Comparison of ENCODE assay signal across 8 cellular contexts in genomic region chr6:5084787-5085637, GRCh38. TPM values are rescaled to one million over a fixed set of nuclear protein-coding genes. Genes with fewer than 3 reads are reported as not detected.
DNase-seq lines count a peak whose midpoint lies in the region; ATAC-seq and TF ChIP-seq lines count a peak whose summit lies in the region.

Gene PPP1R3G, plus strand, starts transcription at chr6:5085341. Its CDS starts 145 bp downstream, at chr6:5085486.

- intact Hi-C loops in ascending aorta (cut with DNase I) = loop anchor here (5.0 to 10.0 kb wide), 4 partner anchors 58 to 770 kb away; partner anchors contain the start of genes FARS2 and LYRM4
- intact Hi-C loops in CD4-positive, alpha-beta T cell (cut with DNase I, micrococcal nuclease) = no loop called here

- ATAC-seq in GM23338 = peak; percentile 40
- no peak for ATAC-seq in CD4-positive, alpha-beta T cell (ENCODE audit: poor library complexity)

- H3K4me3 ChIP-seq in GM23338 (peak within 1 kb of the TSS; percentile 75), ascending aorta (peak within 1 kb of the TSS; percentile 70 to 73), iPS-15b (ENCODE audit: low read depth, low read length) (peak within 1 kb of the TSS; percentile 52), skeletal muscle cell (ENCODE audit: low read depth, low read length) (peak within 1 kb of the TSS; percentile 56)

- no peaks in the 10 kb centered on the region for H3K9me2 ChIP-seq in GM23338 (ENCODE audit: insufficient read depth)

- peaks cover 3% of the 10 kb centered on the region; the same call in 2 of the 3 replicates for H3K36me3 Mint-ChIP-seq in GM23338 (ENCODE audit: low read depth)
- H3K36me3 Mint-ChIP-seq in CD4-positive, alpha-beta T cell (ENCODE audit: low read depth) = no peaks in the 10 kb centered on the region

- DNase-seq in GM10248 (ENCODE audit: extremely low spot score) = peak; percentile 68
- peak; percentile 50 for DNase-seq in GM23338 (ENCODE audit: low spot score)
- peak; percentile 10 for DNase-seq in MV-4-11 (lab: John Stamatoyannopoulos, UW)
- no peak for DNase-seq in ascending aorta (ENCODE audit: low spot score in 2 of 2)
- DNase-seq in skeletal muscle cell (ENCODE audit: low read depth) = peak; percentile 36
- no peak for DNase-seq in CD4-positive, alpha-beta T cell
- no peak for DNase-seq in NCI-H1694 (lab: John Stamatoyannopoulos, UW)

- peaks cover 6% of the 10 kb centered on the region for H3K4me1 Mint-ChIP-seq in GM23338
- H3K4me1 Mint-ChIP-seq in CD4-positive, alpha-beta T cell (ENCODE audit: low read depth) = no peaks in the 10 kb centered on the region

- no peaks in the 10 kb centered on the region; the same call in 1 of the 2 replicates for H4K20me1 ChIP-seq in GM23338 (replicated peaks; ENCODE audit: insufficient read depth)

- H3F3A ChIP-seq in GM23338 (replicated peaks; ENCODE audit: low read depth) = 0 out of 2 replicates have a peak, but pooled peaks cover 3% of the 10 kb centered on the region

- peaks cover 50% of the 10 kb centered on the region for H3K27me3 Mint-ChIP-seq in GM23338 (ENCODE audit: insufficient read depth, low read depth, poor library complexity)
- peaks cover 55% of the 10 kb centered on the region for H3K27me3 Mint-ChIP-seq in CD4-positive, alpha-beta T cell

- peak within 1 kb of the TSS; percentile 95 for H3K4me2 ChIP-seq in GM23338

- H3K4me3 Mint-ChIP-seq in GM23338 = peak within 1 kb of the TSS; percentile 81
- no peak within 1 kb of the TSS for H3K4me3 Mint-ChIP-seq in CD4-positive, alpha-beta T cell

- no peak within 1 kb of the TSS for H3K27ac Mint-ChIP-seq in GM23338
- no peak within 1 kb of the TSS for H3K27ac Mint-ChIP-seq in CD4-positive, alpha-beta T cell

- H3K4me1 ChIP-seq in GM23338 (ENCODE audit: insufficient read depth) (peaks cover 11% of the 10 kb centered on the region; the same call in 1 of the 2 replicates), ascending aorta (peaks cover 0 to 7% of the 10 kb centered on the region in 2 donors), iPS-15b (ENCODE audit: control insufficient read depth, insufficient read depth, low read length) (no peaks in the 10 kb centered on the region)

- peaks cover 4% of the 10 kb centered on the region; the same call in 2 of the 3 replicates for H3K9me3 Mint-ChIP-seq in GM23338
- H3K9me3 Mint-ChIP-seq in CD4-positive, alpha-beta T cell = no peaks in the 10 kb centered on the region

- no peaks in the 10 kb centered on the region for H3K79me2 ChIP-seq in GM23338 (replicated peaks; ENCODE audit: insufficient read depth)

- H3K27me3 ChIP-seq in GM23338 (ENCODE audit: insufficient read depth) (peaks cover 76% of the 10 kb centered on the region), ascending aorta (no peaks in the 10 kb centered on the region), iPS-15b (ENCODE audit: control insufficient read depth, insufficient read depth, low read length) (peaks cover 53% of the 10 kb centered on the region)
- H3K27me3 ChIP-seq in CD4-positive, alpha-beta T cell (ENCODE audit: control insufficient read depth, insufficient read depth, low read length) = peaks cover 65% of the 10 kb centered on the region

- no peak within 1 kb of the TSS for H3K27ac ChIP-seq in GM23338 (ENCODE audit: low read depth)
- peak within 1 kb of the TSS; percentile 71 to 79 for H3K27ac ChIP-seq in ascending aorta
- no peak within 1 kb of the TSS for H3K27ac ChIP-seq in CD4-positive, alpha-beta T cell (ENCODE audit: low read depth, low read length)

- CTCF ChIA-PET in GM10248 (lab: Yijun Ruan, JAX) = interaction anchor here (0.6 to 1.3 kb wide), 2 partner anchors 22 to 89 kb away, joined by 3 read pairs; no protein-coding TSS in a partner anchor
- CTCF ChIA-PET in CD4-positive, alpha-beta T cell (lab: Charles Lee) = no interaction called here

- POLR2A ChIA-PET in GM10248 (lab: Yijun Ruan, JAX) = no interaction called here
- POLR2A ChIA-PET in CD4-positive, alpha-beta T cell (lab: Charles Lee) = no interaction called here

- TF ChIP-seq CTCF in GM10248 (IDR thresholded peaks at IDR 0.05; ENCODE audit: control extremely low read depth, extremely low read depth, low read depth, missing control alignments) (no peak), GM23338 (conservative IDR thresholded peaks at IDR 0.05; ENCODE audit: low read depth in 2 of 2) (no peak), ascending aorta (IDR thresholded peaks at IDR 0.05) (no peak)
- no peak for TF ChIP-seq CTCF in CD4-positive, alpha-beta T cell (IDR thresholded peaks at IDR 0.05)

- no peaks in the 10 kb centered on the region; the same call in 1 of the 2 replicates for H3K36me3 ChIP-seq in GM23338 (ENCODE audit: insufficient read depth)
- H3K36me3 ChIP-seq in ascending aorta = no peaks in the 10 kb centered on the region
- no peaks in the 10 kb centered on the region for H3K36me3 ChIP-seq in iPS-15b (ENCODE audit: control insufficient read depth, insufficient read depth, low read length)

- H2AFZ ChIP-seq in GM23338 = peak within 1 kb of the TSS; percentile 96

- H3K9me3 ChIP-seq in ascending aorta = no peaks in the 10 kb centered on the region
- no peaks in the 10 kb centered on the region for H3K9me3 ChIP-seq in iPS-15b (ENCODE audit: control insufficient read depth, insufficient read depth, low read length)
- H3K9me3 ChIP-seq in CD4-positive, alpha-beta T cell (ENCODE audit: control insufficient read depth, low read length) = no peaks in the 10 kb centered on the region

- no peak within 1 kb of the TSS for H3K9ac ChIP-seq in iPS-15b (ENCODE audit: low read depth, low read length)

TF ChIP-seq in GM23338, 12 proteins besides CTCF, POLR2A, EP300 and RAD21:
- peak; percentile 72 for TF ChIP-seq EZH2 (IDR thresholded peaks at IDR 0.05; ENCODE audit: low read depth, unreplicated experiment)
- peak; percentile 34 for TF ChIP-seq EZH2phosphoT487 (IDR thresholded peaks at IDR 0.05; ENCODE audit: unreplicated experiment)
- no peak for TF ChIP-seq JUNB (IDR thresholded peaks at IDR 0.05; ENCODE audit: unreplicated experiment)

RNA-seq across cellular contexts. Expression of gene PPP1R3G, which starts in this region (rescaled TPM):
- 0.24 and 0.31 TPM in 2 replicates for total RNA-seq in GM23338 (2014; rRNA removed; shearing (Covaris generic))
- polyA plus RNA-seq in GM23338 (2016; fragmentation: Nextera tagmentation; extraction: Ambion mirVana) = 0.05 and 0.13 TPM in 2 replicates
- 1.1 TPM for total RNA-seq in ascending aorta
- not detected for total RNA-seq in CD4-positive, alpha-beta T cell

Comparison
In these comparisons a context has a peak if more than half of its experiments do, and no peak if none do; other contexts are left out.
1. Peak in DNase-seq, ATAC-seq, H3K4me3 ChIP-seq and H3K4me2 ChIP-seq in GM23338; RNA of the gene not detected or under 1 TPM.
2. DNase-seq: peak in GM10248 (single experiment), MV-4-11 (single experiment) and skeletal muscle cell (single experiment); none in ascending aorta (0 of 2), CD4-positive, alpha-beta T cell (0 of 10) and NCI-H1694 (single experiment).
3. H3K27ac ChIP-seq: peak in ascending aorta (2 of 2); none in GM23338 (single experiment) and CD4-positive, alpha-beta T cell (single experiment).
4. Peak in every context shown above with its lines, with median percentiles within 50 percentile points of each other: H3K4me3 ChIP-seq.